In the genomic region with DNA sequence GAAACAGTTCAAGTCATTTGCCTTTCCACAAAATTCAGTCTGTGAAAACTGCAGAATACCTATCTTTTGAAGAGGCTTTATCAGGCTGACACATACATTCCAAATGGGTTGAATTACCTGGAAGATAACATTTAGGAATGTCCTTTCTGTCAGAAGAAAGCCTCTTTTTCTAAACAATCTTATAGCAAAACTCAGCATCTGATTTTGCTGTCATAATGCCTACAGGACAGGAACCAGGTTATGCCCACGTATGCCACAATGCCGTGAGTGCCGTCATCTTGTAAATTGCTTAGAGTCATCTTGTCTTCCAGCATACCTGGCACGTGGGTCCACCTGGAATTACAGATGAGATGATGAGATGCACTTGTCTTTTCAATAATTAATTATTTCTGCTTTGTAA, we compare ENCODE assay signal across 22 cellular contexts.
"Had no signal": no experiment of that assay in that cellular context is flagged by ENCODE, and none has a peak within 500 bp of the region (broad histone marks: within the 10 kb centered on the region; RNA-seq: fewer than 3 reads in every experiment).

No MANE protein-coding gene starts in this region.

- DNase-seq: colonic mucosa; cortex of kidney; effector CD8-positive, alpha-beta T cell; effector memory CD8-positive, alpha-beta T cell; endodermal cell; esophagus squamous epithelium; foreskin fibroblast; foreskin melanocyte; gastrocnemius medialis; glutamatergic neuron; head of caudate nucleus; heart right ventricle; hippocampal formation; left cardiac atrium; left lung; left ventricle myocardium superior; mucosa of descending colon; naive B cell had no signal

- H3K4me1 Mint-ChIP-seq: endodermal cell, memory B cell, mesothelial cell of epicardium, naive B cell had no signal

- H3K36me3 ChIP-seq: colonic mucosa had no signal

- H3K9me3 ChIP-seq: colonic mucosa, esophagus squamous epithelium, gastrocnemius medialis, heart right ventricle, left lung, mucosa of descending colon had no signal

- H3K27me3 ChIP-seq: colonic mucosa, esophagus squamous epithelium, gastrocnemius medialis, heart right ventricle, left lung had no signal

- H3K9me3 Mint-ChIP-seq: dendritic cell treated with granulocyte-macrophage colony-stimulating factor and Interleukin-4, amounts not matched to agents 40 ng/mL and 50 ng/mL, for 4 days; effector memory CD8-positive, alpha-beta T cell; endodermal cell; memory B cell; mesothelial cell of epicardium; naive B cell had no signal

- H3K27ac ChIP-seq: colonic mucosa, esophagus squamous epithelium, gastrocnemius medialis, heart right ventricle, left lung had no signal

- H3K4me3 ChIP-seq: colonic mucosa, esophagus squamous epithelium, gastrocnemius medialis, heart right ventricle, left lung, lung, mucosa of descending colon had no signal

- ATAC-seq: effector memory CD8-positive, alpha-beta T cell; gastrocnemius medialis; heart right ventricle; left cardiac atrium; left lung; left ventricle myocardium superior; mucosa of descending colon had no signal

- H3K27ac Mint-ChIP-seq: dendritic cell treated with granulocyte-macrophage colony-stimulating factor and Interleukin-4, amounts not matched to agents 40 ng/mL and 50 ng/mL, for 4 days; effector memory CD8-positive, alpha-beta T cell; endodermal cell; memory B cell; mesothelial cell of epicardium had no signal

- H3K4me3 Mint-ChIP-seq: dendritic cell treated with granulocyte-macrophage colony-stimulating factor and Interleukin-4, amounts not matched to agents 40 ng/mL and 50 ng/mL, for 4 days; effector memory CD8-positive, alpha-beta T cell; endodermal cell; memory B cell; mesothelial cell of epicardium had no signal

- H3K4me1 ChIP-seq: colonic mucosa, esophagus squamous epithelium, gastrocnemius medialis, heart right ventricle had no signal

- H3K27me3 Mint-ChIP-seq: dendritic cell treated with granulocyte-macrophage colony-stimulating factor and Interleukin-4, amounts not matched to agents 40 ng/mL and 50 ng/mL, for 4 days; memory B cell; naive B cell had no signal
